In the genomic region with DNA sequence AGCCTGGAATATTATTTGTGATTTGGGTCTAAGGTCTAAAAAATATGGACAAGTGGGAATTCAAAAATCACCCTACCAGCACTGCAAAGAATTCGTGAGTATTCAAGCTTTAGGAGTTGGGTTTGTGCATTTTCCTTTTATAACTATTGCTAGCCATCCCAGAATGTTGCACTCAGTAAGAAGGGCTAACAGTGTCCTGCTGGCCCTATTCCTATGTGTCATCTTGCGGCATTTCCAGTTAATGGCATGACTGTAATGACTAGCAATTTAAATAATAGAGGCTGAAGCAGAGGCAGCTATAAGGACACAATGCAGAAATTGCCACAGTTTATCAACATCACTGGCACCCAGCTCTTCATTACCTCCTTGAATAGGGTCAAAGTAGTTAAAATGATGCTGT, we compare ENCODE assay signal across 26 cellular contexts.
"Had no signal": no experiment of that assay in that cellular context is flagged by ENCODE, and none has a peak within 500 bp of the region (broad histone marks: within the 10 kb centered on the region; RNA-seq: fewer than 3 reads in every experiment).

No MANE protein-coding gene starts in this region.

- DNase-seq: naive B cell; naive thymus-derived CD8-positive, alpha-beta T cell; nephron progenitor cell; occipital lobe; ovary; posterior cingulate gyrus; psoas muscle; right lobe of liver; sigmoid colon; stimulated activated CD4-positive, alpha-beta T cell treated with anti-CD3 and anti-CD28 coated beads, Interleukin-15, amount 100 ng/mL, for 24 hours; stimulated activated CD4-positive, alpha-beta T cell treated with anti-CD3 and anti-CD28 coated beads, Interleukin-2, amount 100 ng/mL, for 24 hours; stimulated activated CD4-positive, alpha-beta T cell treated with anti-CD3 and anti-CD28 coated beads, Interleukin-2, amount 100 ng/mL, for 48 hours; stimulated activated CD4-positive, alpha-beta T cell treated with anti-CD3 and anti-CD28 coated beads, Interleukin-4, amount 100 ng/mL, for 24 hours; stimulated activated naive B cell treated with anti-CD40 and anti-IgM and Interleukin-4, amounts not matched to agents 10 μg/mL and 1 μg/mL and 100 μg/mL, for 72 hours; stimulated activated naive CD4-positive, alpha-beta T cell treated with Interleukin-2 at 50 U/mL for 16 hours; stomach; thyroid gland; trophoblast cell; upper lobe of left lung had no signal

- H3K4me3 ChIP-seq: neural progenitor cell, ovary, psoas muscle, right atrium auricular region, right lobe of liver, sigmoid colon, skin epidermis, stomach, thoracic aorta, thyroid gland, tibial nerve, upper lobe of left lung, vagina had no signal

- H3K79me2 ChIP-seq: parathyroid adenoma had no signal

- H3K27me3 ChIP-seq: neural progenitor cell, ovary, right atrium auricular region, right lobe of liver, sigmoid colon, stomach, thyroid gland, tibial nerve, upper lobe of left lung, vagina had no signal

- H3K4me1 ChIP-seq: parathyroid adenoma, right atrium auricular region, right lobe of liver, sigmoid colon, stomach, tibial nerve, upper lobe of left lung, vagina had no signal

- H3K36me3 ChIP-seq: neural progenitor cell, ovary, right atrium auricular region, right lobe of liver, sigmoid colon, stomach, thoracic aorta, thyroid gland, tibial nerve, upper lobe of left lung, vagina had no signal

- H3K27ac ChIP-seq: neural progenitor cell, ovary, parathyroid adenoma, psoas muscle, right atrium auricular region, right lobe of liver, sigmoid colon, skin epidermis, stomach, thoracic aorta, thyroid gland, tibial nerve, upper lobe of left lung, vagina had no signal

- H3K9ac ChIP-seq: neural progenitor cell, parathyroid adenoma had no signal

- H3K9me3 ChIP-seq: ovary, psoas muscle, right atrium auricular region, right lobe of liver, sigmoid colon, stomach, thoracic aorta, thyroid gland, tibial nerve, upper lobe of left lung, vagina had no signal

- H2AFZ ChIP-seq: neural progenitor cell, parathyroid adenoma had no signal

- H3K4me2 ChIP-seq: neural progenitor cell had no signal
